In the genomic region with DNA sequence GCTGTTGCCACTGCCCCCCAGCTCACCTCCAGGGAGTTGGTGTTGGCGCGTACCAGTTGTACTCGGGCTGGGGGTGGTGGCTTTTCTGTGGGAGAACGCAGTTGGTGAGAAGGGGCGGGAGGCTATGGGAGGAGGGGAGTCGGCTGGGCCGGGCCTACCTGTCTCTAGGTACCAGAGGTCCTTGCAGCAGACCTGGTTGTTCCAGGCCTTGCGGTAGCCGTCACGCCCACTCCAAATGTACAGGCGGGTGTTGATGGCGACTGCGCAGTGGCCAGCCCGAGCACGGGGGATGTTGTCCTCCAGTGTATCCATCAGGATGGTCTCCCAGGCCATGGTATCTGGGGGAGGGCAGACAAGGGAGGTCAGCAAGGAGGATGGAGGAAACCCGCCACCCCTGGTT, we compare ENCODE assay signal across 28 cellular contexts.
"Had no signal": no experiment of that assay in that cellular context is flagged by ENCODE, and none has a peak within 500 bp of the region (broad histone marks: within the 10 kb centered on the region; RNA-seq: fewer than 3 reads in every experiment).

No MANE protein-coding gene starts in this region.

- FAIRE-seq: colon, endometrium, endothelial cell of umbilical vein, frontal cortex had no signal

- H3K4me1 Mint-ChIP-seq: endodermal cell had no signal

- H3K9me3 ChIP-seq: colonic mucosa, esophagus muscularis mucosa, esophagus squamous epithelium, gastrocnemius medialis, gastroesophageal sphincter, heart left ventricle, heart right ventricle had no signal

- H3K27me3 ChIP-seq: colonic mucosa, esophagus muscularis mucosa, esophagus squamous epithelium, foreskin keratinocyte, gastrocnemius medialis, gastroesophageal sphincter, heart left ventricle had no signal

- H3K27ac Mint-ChIP-seq: dendritic cell treated with granulocyte-macrophage colony-stimulating factor and Interleukin-4, amounts not matched to agents 40 ng/mL and 50 ng/mL, for 4 days; effector memory CD8-positive, alpha-beta T cell; endodermal cell had no signal

- H3K9me3 Mint-ChIP-seq: dendritic cell treated with granulocyte-macrophage colony-stimulating factor and Interleukin-4, amounts not matched to agents 40 ng/mL and 50 ng/mL, for 4 days; effector memory CD8-positive, alpha-beta T cell; endodermal cell had no signal

- DNase-seq: colonic mucosa; cortex of kidney; dermis blood vessel endothelial cell; dorsolateral prefrontal cortex; effector CD4-positive, alpha-beta T cell; effector CD8-positive, alpha-beta T cell; effector memory CD4-positive, alpha-beta T cell; effector memory CD8-positive, alpha-beta T cell; endodermal cell; erythroblast; esophagus squamous epithelium; foreskin fibroblast; foreskin keratinocyte; foreskin melanocyte; gastrocnemius medialis; glutamatergic neuron; heart right ventricle had no signal

- H3K4me3 ChIP-seq: colonic mucosa, coronary artery, dorsolateral prefrontal cortex, esophagus muscularis mucosa, esophagus squamous epithelium, gastrocnemius medialis, gastroesophageal sphincter, heart left ventricle, heart right ventricle had no signal

- H3K4me1 ChIP-seq: colonic mucosa, foreskin keratinocyte, gastrocnemius medialis had no signal

- H3K4me3 Mint-ChIP-seq: dendritic cell treated with granulocyte-macrophage colony-stimulating factor and Interleukin-4, amounts not matched to agents 40 ng/mL and 50 ng/mL, for 4 days; effector memory CD8-positive, alpha-beta T cell; endodermal cell had no signal

- ATAC-seq: effector memory CD8-positive, alpha-beta T cell; esophagus mucosa; foreskin keratinocyte; gastrocnemius medialis; gastroesophageal sphincter; heart left ventricle; heart right ventricle had no signal

- H3K27ac ChIP-seq: colonic mucosa, coronary artery, epithelial cell of prostate, esophagus muscularis mucosa, esophagus squamous epithelium, foreskin keratinocyte, gastrocnemius medialis, heart left ventricle, heart right ventricle had no signal

- H3K27me3 Mint-ChIP-seq: dendritic cell treated with granulocyte-macrophage colony-stimulating factor and Interleukin-4, amounts not matched to agents 40 ng/mL and 50 ng/mL, for 4 days; effector memory CD8-positive, alpha-beta T cell had no signal
